Comparison of ENCODE assay signal across 36 cellular contexts in genomic region chr1:21831454-21831970, GRCh38. TPM values are rescaled to one million over a fixed set of nuclear protein-coding genes. Genes with fewer than 3 reads are reported as not detected.
"Had no signal": no experiment of that assay in that cellular context is flagged by ENCODE, and none has a peak within 500 bp of the region (broad histone marks: within the 10 kb centered on the region; RNA-seq: fewer than 3 reads in every experiment).

No MANE protein-coding gene starts in this region.

- H3K4me3 ChIP-seq: PC-9, SJCRH30, SK-N-MC had no signal

- FAIRE-seq: RCC 7860 had no signal

- H3K4me3 Mint-ChIP-seq: activated CD4-positive, alpha-beta memory T cell treated with anti-CD3 and anti-CD28 coated beads, Interleukin-2, amount 10 ng/mL, durations not matched to agents 7 days and 5 days; activated CD8-positive, alpha-beta memory T cell treated with anti-CD3 and anti-CD28 coated beads, Interleukin-2, amount 10 ng/mL, durations not matched to agents 7 days and 5 days; activated naive CD8-positive, alpha-beta T cell treated with anti-CD3 and anti-CD28 coated beads for 36 hours had no signal

- DNase-seq: activated CD4-positive, alpha-beta memory T cell treated with anti-CD3 and anti-CD28 coated beads, Interleukin-2, amount 10 ng/mL, durations not matched to agents 7 days and 5 days; activated CD4-positive, alpha-beta T cell treated with anti-CD3 and anti-CD28 coated beads for 1 hour; activated CD4-positive, alpha-beta T cell treated with anti-CD3 and anti-CD28 coated beads for 48 hours; activated CD4-positive, CD25-positive, alpha-beta regulatory T cell; activated CD8-positive, alpha-beta memory T cell treated with anti-CD3 and anti-CD28 coated beads for 24 hours; activated CD8-positive, alpha-beta memory T cell treated with anti-CD3 and anti-CD28 coated beads, Interleukin-2, amount 10 ng/mL, durations not matched to agents 7 days and 5 days; activated CD8-positive, alpha-beta memory T cell treated with anti-CD3 and anti-CD28 coated beads, Interleukin-2, amount 50 U/mL, for 48 hours; activated effector memory CD4-positive, alpha-beta T cell treated with anti-CD3 and anti-CD28 coated beads, Interleukin-2, amount 50 U/mL, for 16 hours; activated naive CD4-positive, alpha-beta T cell; activated naive CD4-positive, alpha-beta T cell treated with anti-CD3 and anti-CD28 coated beads, Interleukin-2, amount 50 U/mL, for 16 hours; activated naive CD8-positive, alpha-beta T cell treated with anti-CD3 and anti-CD28 coated beads for 36 hours; activated T-cell treated with anti-CD3 and anti-CD28 coated beads, Interleukin-2, amount 50 U/mL, for 48 hours; amniotic stem cell; aorta; brain microvascular endothelial cell; NCI-H1092 treated with DMSO at 0.1 percent for 48 hours; NCI-H1417; NCI-H146; NCI-H187; NCI-H2029 treated with DMSO at 0.1 percent for 48 hours; NCI-H2107; NCI-H2171; NCI-H510A; NCI-H526; NCI-H748 treated with DMSO at 0.1 percent for 48 hours; PC-9; SHP77; SJCRH30; T1000; WERI-Rb-1 had no signal

- H3K27me3 ChIP-seq: brain microvascular endothelial cell, SJCRH30 had no signal

- H2AFZ ChIP-seq: PC-9 had no signal

- H3K9ac ChIP-seq: KMS-11 had no signal

- H3K27me3 Mint-ChIP-seq: activated CD4-positive, alpha-beta memory T cell treated with anti-CD3 and anti-CD28 coated beads, Interleukin-2, amount 10 ng/mL, durations not matched to agents 7 days and 5 days; activated CD8-positive, alpha-beta memory T cell treated with anti-CD3 and anti-CD28 coated beads, Interleukin-2, amount 10 ng/mL, durations not matched to agents 7 days and 5 days; activated naive CD8-positive, alpha-beta T cell treated with anti-CD3 and anti-CD28 coated beads for 36 hours had no signal

- H3K27ac Mint-ChIP-seq: activated CD4-positive, alpha-beta memory T cell treated with anti-CD3 and anti-CD28 coated beads, Interleukin-2, amount 10 ng/mL, durations not matched to agents 7 days and 5 days; activated CD8-positive, alpha-beta memory T cell treated with anti-CD3 and anti-CD28 coated beads, Interleukin-2, amount 10 ng/mL, durations not matched to agents 7 days and 5 days; activated naive CD8-positive, alpha-beta T cell treated with anti-CD3 and anti-CD28 coated beads for 36 hours had no signal

- ATAC-seq: activated CD8-positive, alpha-beta memory T cell treated with anti-CD3 and anti-CD28 coated beads, Interleukin-2, amount 10 ng/mL, durations not matched to agents 7 days and 5 days had no signal

- H3K4me1 Mint-ChIP-seq: activated CD4-positive, alpha-beta memory T cell treated with anti-CD3 and anti-CD28 coated beads, Interleukin-2, amount 10 ng/mL, durations not matched to agents 7 days and 5 days; activated CD8-positive, alpha-beta memory T cell treated with anti-CD3 and anti-CD28 coated beads, Interleukin-2, amount 10 ng/mL, durations not matched to agents 7 days and 5 days; activated naive CD8-positive, alpha-beta T cell treated with anti-CD3 and anti-CD28 coated beads for 36 hours had no signal

- H3K4me2 ChIP-seq: KMS-11, PC-9 had no signal

- H3K4me1 ChIP-seq: SJCRH30 had no signal

- H3K27ac ChIP-seq: brain microvascular endothelial cell, KMS-11, PC-9, SJCRH30, SK-N-MC, WERI-Rb-1 had no signal

RNA-seq across cellular contexts. Expression of gene LDLRAD2, which starts 19.4 kb away (rescaled TPM):
- total RNA-seq: activated CD4-positive, alpha-beta memory T cell treated with anti-CD3 and anti-CD28 coated beads, Interleukin-2, amount 10 ng/mL, durations not matched to agents 7 days and 5 days; activated CD8-positive, alpha-beta memory T cell treated with anti-CD3 and anti-CD28 coated beads, Interleukin-2, amount 10 ng/mL, durations not matched to agents 7 days and 5 days; LHCN-M2; OCI-LY7; PC-9; T-helper 1 cell treated with Interleukin-12 subunit alpha and Interleukin-12 subunit beta and Interleukin-4 antibody, amounts not matched to agents 30 ng/mL and 1 ng/mL, for 36 hours had no signal
